In the genomic region with DNA sequence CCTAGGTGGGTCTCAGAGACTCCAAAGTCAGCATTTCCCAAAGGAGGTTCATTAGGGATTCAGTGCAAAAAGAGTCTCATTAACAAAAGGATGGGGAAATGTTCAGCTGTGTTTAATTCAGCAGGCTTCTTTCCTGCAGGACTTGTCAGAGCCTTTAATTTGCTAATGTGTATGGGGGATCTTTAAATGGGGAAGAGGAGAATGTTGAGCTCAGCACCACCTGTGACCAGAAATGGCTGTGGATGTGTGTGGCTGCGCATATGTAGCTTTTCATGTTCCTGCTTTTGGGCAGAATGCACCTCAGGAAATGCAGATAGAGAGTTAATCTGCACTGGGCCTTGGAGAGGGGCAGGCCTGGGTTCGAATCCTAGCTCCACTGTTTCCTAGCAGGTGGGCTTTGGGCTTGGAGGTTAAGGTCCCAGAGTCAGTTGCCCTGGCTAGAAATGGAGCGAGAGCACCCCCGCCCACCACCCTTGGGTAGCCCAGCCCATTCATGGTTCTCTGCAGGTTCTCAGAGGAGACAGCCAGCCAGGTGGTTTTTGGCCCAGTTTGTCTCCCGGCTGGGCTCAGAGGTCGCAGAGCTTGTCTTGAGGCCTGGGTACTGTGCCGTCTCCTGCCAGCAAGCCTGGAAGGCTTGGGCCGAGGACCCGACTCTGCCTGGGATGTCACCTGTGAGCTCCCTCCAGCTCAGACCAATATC, we compare ENCODE assay signal across 10 cellular contexts. TPM values are rescaled to one million over a fixed set of nuclear protein-coding genes. Genes with fewer than 3 reads are reported as not detected.
DNase-seq lines count a peak whose midpoint lies in the region; ATAC-seq and TF ChIP-seq lines count a peak whose summit lies in the region.
"Had no signal": no experiment of that assay in that cellular context is flagged by ENCODE, and none has a peak within 500 bp of the region (broad histone marks: within the 10 kb centered on the region; RNA-seq: fewer than 3 reads in every experiment).

No MANE protein-coding gene starts in this region.

- DNase-seq in GM06990 (ENCODE audit: extremely low read depth, insufficient read length) (no peak), HL-60 (ENCODE audit: low read depth in 1 of 2, low spot score in 1 of 2) (peak in 1 of 2 experiments; percentile 51), GM23248 (no peak)
- no peak for DNase-seq in activated T-helper 2 cell treated with anti-CD3 and anti-CD28 coated beads, Interferon-gamma antibody, Interleukin-2, Interleukin-4, amounts not matched to agents 10 μg/mL and 5 μg/mL and 100 μg/mL, durations not matched to agents 14 hours and 24 hours and 36 hours (ENCODE audit: low spot score)
- DNase-seq in effector CD8-positive, alpha-beta T cell (lab: John Stamatoyannopoulos, UW): no peak
- DNase-seq: mesendoderm, NCI-H187 treated with DMSO at 0.1 percent for 48 hours, WERI-Rb-1 had no signal

- peak overlapping the region; percentile 85 for H3K4me3 ChIP-seq in GM06990 (replicated peaks; ENCODE audit: low read depth, low read length)
- H3K4me3 ChIP-seq in HL-60 (replicated peaks; ENCODE audit: insufficient read depth, low read length): peak overlapping the region; percentile 59
- peak overlapping the region; percentile 87 to 95 for H3K4me3 ChIP-seq in neutrophil (ENCODE audit: low read depth in 1 of 2, low read length in 1 of 2)
- no peak overlapping the region for H3K4me3 ChIP-seq in GM23248

- H3K9me3 Mint-ChIP-seq in activated T-helper 2 cell treated with anti-CD3 and anti-CD28 coated beads, Interferon-gamma antibody, Interleukin-2, Interleukin-4, amounts not matched to agents 10 μg/mL and 5 μg/mL and 100 μg/mL, durations not matched to agents 14 hours and 24 hours and 36 hours: no peaks in the 10 kb centered on the region

- no peak overlapping the region for H3K9ac ChIP-seq in GM23248

- in situ Hi-C loops in GM23248 (cut with MboI): no loop called here

- H3K9me3 ChIP-seq in neutrophil (no peaks in the 10 kb centered on the region), GM23248 (ENCODE audit: low read depth) (no peaks in the 10 kb centered on the region)

- H3K27ac Mint-ChIP-seq in activated T-helper 2 cell treated with anti-CD3 and anti-CD28 coated beads, Interferon-gamma antibody, Interleukin-2, Interleukin-4, amounts not matched to agents 10 μg/mL and 5 μg/mL and 100 μg/mL, durations not matched to agents 14 hours and 24 hours and 36 hours: peak overlapping the region; percentile 98

- no peaks in the 10 kb centered on the region for H4K20me1 ChIP-seq in GM23248 (ENCODE audit: insufficient read depth)

- H3K27me3 ChIP-seq in GM06990 (replicated peaks; ENCODE audit: control insufficient read depth, insufficient read depth, low read length) (no peaks in the 10 kb centered on the region), HL-60 (ENCODE audit: insufficient read depth, poor library complexity, severe bottlenecking) (no peaks in the 10 kb centered on the region), neutrophil (no peaks in the 10 kb centered on the region), GM23248 (replicated peaks; ENCODE audit: insufficient read depth) (no peaks in the 10 kb centered on the region)

- H3K27ac ChIP-seq in HL-60 (replicated peaks): peak overlapping the region; percentile 95
- H3K27ac ChIP-seq in neutrophil: peak overlapping the region; percentile 95
- H3K27ac ChIP-seq in GM23248: no peak overlapping the region
- H3K27ac ChIP-seq: WERI-Rb-1 had no signal

- no peaks in the 10 kb centered on the region for H3K27me3 Mint-ChIP-seq in activated T-helper 2 cell treated with anti-CD3 and anti-CD28 coated beads, Interferon-gamma antibody, Interleukin-2, Interleukin-4, amounts not matched to agents 10 μg/mL and 5 μg/mL and 100 μg/mL, durations not matched to agents 14 hours and 24 hours and 36 hours (ENCODE audit: low read depth)

- H3K36me3 ChIP-seq in GM06990 (ENCODE audit: control insufficient read depth, insufficient read depth, low read length) (peaks cover 3% of the 10 kb centered on the region), neutrophil (no peaks in the 10 kb centered on the region), GM23248 (ENCODE audit: low read depth) (no peaks in the 10 kb centered on the region)
- H3K36me3 ChIP-seq: WERI-Rb-1 had no signal

- intact Hi-C loops in activated T-helper 2 cell treated with anti-CD3 and anti-CD28 coated beads, Interferon-gamma antibody, Interleukin-2, Interleukin-4, amounts not matched to agents 10 μg/mL and 5 μg/mL and 100 μg/mL, durations not matched to agents 14 hours and 24 hours and 36 hours (cut with micrococcal nuclease): loop anchor here (5.0 kb wide), 1 partner anchor 123 kb away; the partner anchor contains the start of gene TENT4B

- ATAC-seq in HG02798 (IDR thresholded peaks at IDR 0.05; ENCODE audit: poor library complexity, unreplicated experiment): no peak

- 0 out of 2 replicates have a peak, but pooled peaks cover 7% of the 10 kb centered on the region for H3F3A ChIP-seq in GM23248 (ENCODE audit: insufficient read depth)

- peaks cover 96% of the 10 kb centered on the region for H3K79me2 ChIP-seq in GM23248 (ENCODE audit: insufficient read depth)

- no peaks in the 10 kb centered on the region for H3K9me2 ChIP-seq in GM23248 (ENCODE audit: insufficient read depth)

- H3K36me3 Mint-ChIP-seq in activated T-helper 2 cell treated with anti-CD3 and anti-CD28 coated beads, Interferon-gamma antibody, Interleukin-2, Interleukin-4, amounts not matched to agents 10 μg/mL and 5 μg/mL and 100 μg/mL, durations not matched to agents 14 hours and 24 hours and 36 hours (ENCODE audit: low read depth): peaks cover 56% of the 10 kb centered on the region

- H3K4me1 ChIP-seq in neutrophil (ENCODE audit: control insufficient read depth in 1 of 2, insufficient read depth in 1 of 2, low read depth in 1 of 2, low read length in 1 of 2): peaks cover 84 to 87% of the 10 kb centered on the region in 2 experiments
- H3K4me1 ChIP-seq in GM23248 (ENCODE audit: insufficient read depth): no peaks in the 10 kb centered on the region

- TF ChIP-seq CTCF in GM06990 (IDR thresholded peaks at IDR 0.05; ENCODE audit: insufficient read depth, low read length, poor library complexity, severe bottlenecking) (no peak), HL-60 (IDR thresholded peaks at IDR 0.05; ENCODE audit: insufficient read depth, low read length) (no peak), neutrophil (IDR thresholded peaks at IDR 0.05) (no peak)

- 86 to 87% methylated on average over 9 of the region's 9 CpGs for WGBS in GM23248 (ENCODE audit: low coverage in 1 of 2, low lambda C conversion rate in 2 of 2, missing lambda C conversion rate in 2 of 2), 2 experiments

- H2AFZ ChIP-seq in GM23248: no peak overlapping the region

- peak overlapping the region; percentile 92 for H3K4me3 Mint-ChIP-seq in activated T-helper 2 cell treated with anti-CD3 and anti-CD28 coated beads, Interferon-gamma antibody, Interleukin-2, Interleukin-4, amounts not matched to agents 10 μg/mL and 5 μg/mL and 100 μg/mL, durations not matched to agents 14 hours and 24 hours and 36 hours (ENCODE audit: low read depth)

- H3K4me1 Mint-ChIP-seq in activated T-helper 2 cell treated with anti-CD3 and anti-CD28 coated beads, Interferon-gamma antibody, Interleukin-2, Interleukin-4, amounts not matched to agents 10 μg/mL and 5 μg/mL and 100 μg/mL, durations not matched to agents 14 hours and 24 hours and 36 hours (ENCODE audit: low read depth): peaks cover 70% of the 10 kb centered on the region

- H3K4me2 ChIP-seq in GM23248 (ENCODE audit: unreplicated experiment): no peak overlapping the region

RNA-seq across cellular contexts. Expression of gene ADCY7, which starts 9.2 kb away (rescaled TPM):
- 78.7 and 89.5 TPM in 2 replicates for total RNA-seq in activated T-helper 2 cell treated with anti-CD3 and anti-CD28 coated beads, Interferon-gamma antibody, Interleukin-2, Interleukin-4, amounts not matched to agents 10 μg/mL and 5 μg/mL and 100 μg/mL, durations not matched to agents 14 hours and 24 hours and 36 hours
- total RNA-seq in GM23248 (2014; rRNA removed; shearing (Covaris generic)): 87.4 and 90.5 TPM in 2 replicates
- 31.9 and 32.7 TPM in 2 replicates for polyA plus RNA-seq in GM23248 (2016; fragmentation: Nextera tagmentation; extraction: Ambion mirVana)
